ENCODE assay signal across 33 cellular contexts in genomic region chr10:33086100-33086499, GRCh38.
"Had no signal": no experiment of that assay in that cellular context is flagged by ENCODE, and none has a peak within 500 bp of the region (broad histone marks: within the 10 kb centered on the region; RNA-seq: fewer than 3 reads in every experiment).

No MANE protein-coding gene starts in this region.

- H3K4me3 Mint-ChIP-seq: activated B cell treated with CpG ODN at 0.5 μM for 24 hours; activated CD8-positive, alpha-beta T cell treated with anti-CD3 and anti-CD28 coated beads for 36 hours; activated naive CD4-positive, alpha-beta T cell treated with anti-CD3 and anti-CD28 coated beads, Interleukin-2, amount 10 ng/mL, durations not matched to agents 7 days and 5 days; activated naive CD8-positive, alpha-beta T cell treated with anti-CD3 and anti-CD28 coated beads, Interleukin-2, amount 10 ng/mL, durations not matched to agents 7 days and 5 days; activated T-helper 1 cell treated with anti-CD3 and anti-CD28 coated beads, Interleukin-12 subunit alpha, Interleukin-12 subunit beta, Interleukin-2, Interleukin-4 antibody, amounts not matched to agents 30 ng/mL and 10 ng/mL and 1 ng/mL, durations not matched to agents 14 hours and 24 hours and 36 hours; T-cell; T-helper 1 cell treated with Interleukin-12 subunit alpha and Interleukin-12 subunit beta and Interleukin-4 antibody, amounts not matched to agents 30 μg/mL and 1 μg/mL, for 36 hours; T-helper 2 cell treated with Interferon-gamma antibody and Interleukin-4, amounts not matched to agents 5 μg/mL and 100 μg/mL, for 36 hours had no signal

- H3K4me3 ChIP-seq: ascending aorta, esophagus muscularis mucosa, gastrocnemius medialis, heart left ventricle had no signal

- H3K36me3 ChIP-seq: ascending aorta, esophagus muscularis mucosa, gastrocnemius medialis, heart left ventricle, WERI-Rb-1 had no signal

- H3K27me3 Mint-ChIP-seq: activated B cell treated with CpG ODN at 0.5 μM for 24 hours; activated CD8-positive, alpha-beta T cell treated with anti-CD3 and anti-CD28 coated beads for 36 hours; activated naive CD4-positive, alpha-beta T cell treated with anti-CD3 and anti-CD28 coated beads, Interleukin-2, amount 10 ng/mL, durations not matched to agents 7 days and 5 days; activated naive CD8-positive, alpha-beta T cell treated with anti-CD3 and anti-CD28 coated beads, Interleukin-2, amount 10 ng/mL, durations not matched to agents 7 days and 5 days; effector memory CD8-positive, alpha-beta T cell; T-cell had no signal

- ATAC-seq: activated CD4-positive, CD25-positive, alpha-beta regulatory T cell treated with anti-CD3 and anti-CD28 coated beads, Interleukin-2, amount 50 U/mL, for 24 hours; activated CD8-positive, alpha-beta T cell treated with anti-CD3 and anti-CD28 coated beads for 36 hours; activated naive CD4-positive, alpha-beta T cell treated with anti-CD3 and anti-CD28 coated beads, Interleukin-2, amount 50 U/mL, for 72 hours; effector memory CD8-positive, alpha-beta T cell; foreskin keratinocyte; gastrocnemius medialis; T-cell had no signal

- H3K27me3 ChIP-seq: ascending aorta, esophagus muscularis mucosa, foreskin keratinocyte, gastrocnemius medialis had no signal

- H3K9me3 ChIP-seq: ascending aorta, esophagus muscularis mucosa, gastrocnemius medialis, heart left ventricle had no signal

- H3K27ac ChIP-seq: ascending aorta, esophagus muscularis mucosa, foreskin keratinocyte, gastrocnemius medialis, heart left ventricle, WERI-Rb-1 had no signal

- H3K27ac Mint-ChIP-seq: activated B cell treated with CpG ODN at 0.5 μM for 24 hours; activated CD8-positive, alpha-beta T cell treated with anti-CD3 and anti-CD28 coated beads for 36 hours; activated naive CD4-positive, alpha-beta T cell treated with anti-CD3 and anti-CD28 coated beads, Interleukin-2, amount 10 ng/mL, durations not matched to agents 7 days and 5 days; activated naive CD4-positive, alpha-beta T cell treated with anti-CD3 and anti-CD28 coated beads, Interleukin-2, amount 50 U/mL, for 72 hours; activated naive CD8-positive, alpha-beta T cell treated with anti-CD3 and anti-CD28 coated beads, Interleukin-2, amount 10 ng/mL, durations not matched to agents 7 days and 5 days; activated T-helper 1 cell treated with anti-CD3 and anti-CD28 coated beads, Interleukin-12 subunit alpha, Interleukin-12 subunit beta, Interleukin-2, Interleukin-4 antibody, amounts not matched to agents 30 ng/mL and 10 ng/mL and 1 ng/mL, durations not matched to agents 14 hours and 24 hours and 36 hours; T-helper 1 cell treated with Interleukin-12 subunit alpha and Interleukin-12 subunit beta and Interleukin-4 antibody, amounts not matched to agents 30 μg/mL and 1 μg/mL, for 36 hours; T-helper 2 cell treated with Interferon-gamma antibody and Interleukin-4, amounts not matched to agents 5 μg/mL and 100 μg/mL, for 36 hours had no signal

- FAIRE-seq: colon had no signal

- H3K4me1 ChIP-seq: ascending aorta, esophagus muscularis mucosa, foreskin keratinocyte, gastrocnemius medialis had no signal

- DNase-seq: activated B cell treated with CpG ODN at 0.5 μM for 24 hours; activated CD4-positive, alpha-beta T cell treated with anti-CD3 and anti-CD28 coated beads for 48 hours; activated CD4-positive, alpha-beta T cell treated with anti-CD3 and anti-CD28 coated beads, Interleukin-2, amount 50 U/mL, for 1 hour; activated CD4-positive, alpha-beta T cell treated with anti-CD3 and anti-CD28 coated beads, Interleukin-2, amount 50 U/mL, for 48 hours; activated CD8-positive, alpha-beta memory T cell treated with anti-CD3 and anti-CD28 coated beads for 24 hours; activated CD8-positive, alpha-beta T cell treated with anti-CD3 and anti-CD28 coated beads for 36 hours; activated gamma-delta T cell; activated naive CD4-positive, alpha-beta T cell; activated naive CD4-positive, alpha-beta T cell treated with anti-CD3 and anti-CD28 coated beads, Interleukin-2, amount 10 ng/mL, durations not matched to agents 7 days and 5 days; activated naive CD8-positive, alpha-beta T cell treated with anti-CD3 and anti-CD28 coated beads, Interleukin-2, amount 10 ng/mL, durations not matched to agents 7 days and 5 days; activated T-cell treated with anti-CD3 and anti-CD28 coated beads, Interleukin-2, amount 50 U/mL, for 1 hour; activated T-cell treated with anti-CD3 and anti-CD28 coated beads, Interleukin-2, amount 50 U/mL, for 48 hours; caudate nucleus; cortex of kidney; dermis blood vessel endothelial cell; effector CD4-positive, alpha-beta T cell; effector memory CD8-positive, alpha-beta T cell; erythroblast; foreskin keratinocyte; gastrocnemius medialis; glutamatergic neuron; heart left ventricle; T-cell; T1000; WERI-Rb-1 had no signal
